In the genomic region with DNA sequence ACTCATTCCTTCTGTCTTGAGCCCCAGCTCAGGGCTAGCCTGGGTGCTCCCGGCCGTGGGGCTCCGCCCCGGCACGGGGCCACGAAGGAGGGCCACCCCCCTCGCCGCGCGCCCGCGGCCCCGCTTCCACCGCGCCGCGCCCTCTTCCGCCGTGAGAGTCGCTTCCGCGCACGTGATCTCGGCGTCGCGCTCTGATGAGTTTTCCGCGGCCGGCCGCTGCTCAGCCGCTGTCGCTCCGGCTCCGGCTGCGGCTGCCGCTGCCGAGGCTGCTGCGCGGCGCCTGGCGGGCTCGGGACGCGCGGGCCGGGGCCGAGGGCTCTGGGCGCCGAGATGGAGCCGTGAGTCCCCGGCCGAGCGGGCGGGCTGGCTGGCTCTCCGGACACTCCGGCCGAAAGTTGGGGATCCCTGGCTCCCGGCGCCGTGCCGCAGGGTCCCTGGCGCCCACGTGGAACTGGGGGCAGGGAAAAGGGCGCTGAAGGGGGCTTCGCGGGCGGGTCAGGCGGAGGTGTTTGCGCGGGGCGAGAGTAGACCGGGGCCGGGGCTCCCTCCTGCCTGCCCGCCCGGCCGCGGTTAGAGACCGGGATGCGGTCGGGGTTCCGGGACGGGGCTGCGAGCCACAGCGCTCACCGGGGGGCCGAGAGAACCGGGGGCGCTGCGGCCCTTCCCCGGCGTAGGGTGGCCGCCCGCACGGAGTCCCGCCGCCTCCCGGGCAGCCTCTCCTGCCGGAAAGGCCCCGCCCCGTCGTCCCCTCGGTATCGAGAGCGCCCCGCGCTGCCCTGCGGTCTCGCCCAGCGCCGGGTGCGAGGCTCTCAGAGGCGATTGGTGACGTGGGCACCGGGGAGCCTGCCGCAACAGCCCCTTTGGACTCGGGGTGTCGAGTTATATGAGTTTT, we compare ENCODE assay signal across 8 cellular contexts. TPM values are rescaled to one million over a fixed set of nuclear protein-coding genes. Genes with fewer than 3 reads are reported as not detected.
DNase-seq lines count a peak whose midpoint lies in the region; ATAC-seq and TF ChIP-seq lines count a peak whose summit lies in the region.

A gene with protein sequence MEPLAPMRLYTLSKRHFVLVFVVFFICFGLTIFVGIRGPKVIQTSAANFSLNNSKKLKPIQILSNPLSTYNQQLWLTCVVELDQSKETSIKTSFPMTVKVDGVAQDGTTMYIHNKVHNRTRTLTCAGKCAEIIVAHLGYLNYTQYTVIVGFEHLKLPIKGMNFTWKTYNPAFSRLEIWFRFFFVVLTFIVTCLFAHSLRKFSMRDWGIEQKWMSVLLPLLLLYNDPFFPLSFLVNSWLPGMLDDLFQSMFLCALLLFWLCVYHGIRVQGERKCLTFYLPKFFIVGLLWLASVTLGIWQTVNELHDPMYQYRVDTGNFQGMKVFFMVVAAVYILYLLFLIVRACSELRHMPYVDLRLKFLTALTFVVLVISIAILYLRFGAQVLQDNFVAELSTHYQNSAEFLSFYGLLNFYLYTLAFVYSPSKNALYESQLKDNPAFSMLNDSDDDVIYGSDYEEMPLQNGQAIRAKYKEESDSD (plus strand): TSS at position 197 of the 892 bp plus-strand sequence. CDS start 134 bp downstream, at position 331.

- H3K27me3 Mint-ChIP-seq in IgD-negative memory B cell, result no peaks in the 10 kb centered on the region
- peaks cover 3% of the 10 kb centered on the region for H3K27me3 Mint-ChIP-seq in nephron progenitor cell (ENCODE audit: low read depth, poor library complexity)
- no peaks in the 10 kb centered on the region for H3K27me3 Mint-ChIP-seq in stimulated activated naive CD8-positive, alpha-beta T cell treated with anti-CD3 and anti-CD28 coated beads, Interleukin-15, amount 100 ng/mL, for 72 hours

- H3K9me3 Mint-ChIP-seq in IgD-negative memory B cell (no peaks in the 10 kb centered on the region), nephron progenitor cell (no peaks in the 10 kb centered on the region)
- no peaks in the 10 kb centered on the region for H3K9me3 Mint-ChIP-seq in stimulated activated naive CD8-positive, alpha-beta T cell treated with anti-CD3 and anti-CD28 coated beads, Interleukin-15, amount 100 ng/mL, for 72 hours

- DNase-seq in DMS53 (lab: John Stamatoyannopoulos, UW), result peak; percentile 91
- peak; percentile 79 for DNase-seq in RWPE1 (ENCODE audit: low spot score)
- DNase-seq in activated T-helper 9 cell treated with anti-CD3 and anti-CD28 coated beads, Interleukin-2, amount 50 U/mL, for 16 hours (ENCODE audit: low read depth), result peak; percentile 84
- peak; percentile 84 for DNase-seq in fibroblast of pulmonary artery (ENCODE audit: low read depth)
- DNase-seq in nephron progenitor cell, result peak; percentile 85
- peak; percentile 82 to 86 for DNase-seq in stimulated activated naive CD8-positive, alpha-beta T cell treated with anti-CD3 and anti-CD28 coated beads, Interleukin-15, amount 100 ng/mL, for 72 hours

- H3K4me1 Mint-ChIP-seq in IgD-negative memory B cell (peaks cover 21 to 29% (median 21%) of the 10 kb centered on the region in 3 donors), nephron progenitor cell (peaks cover 51% of the 10 kb centered on the region)
- H3K4me1 Mint-ChIP-seq in stimulated activated naive CD8-positive, alpha-beta T cell treated with anti-CD3 and anti-CD28 coated beads, Interleukin-15, amount 100 ng/mL, for 72 hours, result peaks cover 46% of the 10 kb centered on the region

- CTCF ChIA-PET in RWPE1 (lab: Yijun Ruan, JAX), result interaction anchor here (0.5 kb wide), 1 partner anchor 281 kb away, joined by 5 read pairs; no protein-coding TSS in a partner anchor

- TF ChIP-seq CTCF in RWPE1 (conservative IDR thresholded peaks at IDR 0.05; ENCODE audit: low read depth), result no peak
- TF ChIP-seq CTCF in fibroblast of pulmonary artery (IDR thresholded peaks at IDR 0.05; ENCODE audit: low read length, missing control alignments), result no peak
- TF ChIP-seq CTCF in nephron progenitor cell (IDR thresholded peaks at IDR 0.05), result no peak

- H3K27ac Mint-ChIP-seq in IgD-negative memory B cell (peak within 1 kb of the TSS; percentile 70 to 94 (median 88)), nephron progenitor cell (peak within 1 kb of the TSS; percentile 96)
- peak within 1 kb of the TSS; percentile 95 to 96 for H3K27ac Mint-ChIP-seq in stimulated activated naive CD8-positive, alpha-beta T cell treated with anti-CD3 and anti-CD28 coated beads, Interleukin-15, amount 100 ng/mL, for 72 hours

- peak within 1 kb of the TSS; percentile 87 to 98 (median 96) for H3K4me3 Mint-ChIP-seq in IgD-negative memory B cell
- peak within 1 kb of the TSS; percentile 96 for H3K4me3 Mint-ChIP-seq in nephron progenitor cell
- peak within 1 kb of the TSS; percentile 96 for H3K4me3 Mint-ChIP-seq in stimulated activated naive CD8-positive, alpha-beta T cell treated with anti-CD3 and anti-CD28 coated beads, Interleukin-15, amount 100 ng/mL, for 72 hours

- peak within 1 kb of the TSS; percentile 78 for H3K27ac ChIP-seq in RWPE1

- POLR2A ChIA-PET in RWPE1 (lab: Yijun Ruan, JAX; ENCODE audit: low non-redundant PET), result interaction anchor here (0.6 kb wide), 1 partner anchor 327 kb away, joined by 3 read pairs; no protein-coding TSS in a partner anchor

- no peaks in the 10 kb centered on the region for H3K36me3 Mint-ChIP-seq in IgD-negative memory B cell
- H3K36me3 Mint-ChIP-seq in nephron progenitor cell (ENCODE audit: low read depth), result no peaks in the 10 kb centered on the region

- peak; percentile 86 for ATAC-seq in GM21528 (IDR thresholded peaks at IDR 0.05; ENCODE audit: low FRiP score, unreplicated experiment)
- peak; percentile 93 for ATAC-seq in stimulated activated naive CD8-positive, alpha-beta T cell treated with anti-CD3 and anti-CD28 coated beads, Interleukin-15, amount 100 ng/mL, for 72 hours

- H3K4me3 ChIP-seq in fibroblast of pulmonary artery (replicated peaks; ENCODE audit: low read depth, low read length), result peak within 1 kb of the TSS; percentile 77

RNA-seq across cellular contexts. Expression of the gene that starts here (rescaled TPM):
- polyA plus RNA-seq in IgD-negative memory B cell, result 2.2 TPM

Comparison
In these comparisons a context has a peak if more than half of its experiments do, and no peak if none do; other contexts are left out.
1. Peak in every context shown above with its lines: DNase-seq, ATAC-seq, H3K4me3 ChIP-seq and H3K27ac ChIP-seq.